7 cellular contexts compared by ENCODE assay signal in genomic region chr18:111292-112014, GRCh38. TPM values are rescaled to one million over a fixed set of nuclear protein-coding genes. Genes with fewer than 3 reads are reported as not detected.
A peak's percentile ranks its signal among the peaks of the same experiment; 100 is the strongest.
DNase-seq lines count a peak whose midpoint lies in the region; ATAC-seq and TF ChIP-seq lines count a peak whose summit lies in the region.

No MANE protein-coding gene starts in this region.

- H3K36me3 ChIP-seq in left lung = no peaks in the 10 kb centered on the region

- DNase-seq in GM20000 (ENCODE audit: low spot score) = peak; percentile 85
- DNase-seq in SW480 (ENCODE audit: low spot score) = peak; percentile 70
- DNase-seq in caudate nucleus (lab: John Stamatoyannopoulos, UW) = no peak
- peak; percentile 70 to 91 for DNase-seq in left lung
- peak; percentile 57 to 58 for DNase-seq in stimulated activated CD4-positive, alpha-beta T cell treated with anti-CD3 and anti-CD28 coated beads, Interleukin-4, amount 100 ng/mL, for 48 hours (ENCODE audit: low read depth in 2 of 2)
- no peak for DNase-seq in NCI-H1048 (lab: John Stamatoyannopoulos, UW)
- no peak for DNase-seq in NCI-H2196 (lab: John Stamatoyannopoulos, UW; ENCODE audit: unreplicated experiment)

- no peaks in the 10 kb centered on the region for H3K27me3 ChIP-seq in left lung

- no peaks in the 10 kb centered on the region for H3K4me1 ChIP-seq in left lung

- peaks cover 0 to 2% of the 10 kb centered on the region in 2 donors for H3K9me3 ChIP-seq in left lung

- peak overlapping the region; percentile 25 to 35 for H3K4me3 ChIP-seq in left lung

- H3K27ac ChIP-seq in caudate nucleus (ENCODE audit: low read depth, low read length) (peak overlapping the region; percentile 24), left lung (peak overlapping the region; percentile 69 to 70)

- intact Hi-C loops in left lung (cut with DNase I) = no loop called here

- TF ChIP-seq CTCF in GM20000 (IDR thresholded peaks at IDR 0.05; ENCODE audit: extremely low read depth, missing control alignments) (no peak), left lung (IDR thresholded peaks at IDR 0.05) (no peak)

- peak; percentile 55 for ATAC-seq in left lung

RNA-seq across cellular contexts. Expression of gene USP14, which starts 46.9 kb away (rescaled TPM):
- 10 to 100 TPM; 48.2 to 59.7 TPM for total RNA-seq in left lung

Comparison
In these comparisons a context has a peak if more than half of its experiments do, and no peak if none do; other contexts are left out.
1. DNase-seq: peak in GM20000 (single experiment), SW480 (single experiment), left lung (2 of 2) and stimulated activated CD4-positive, alpha-beta T cell treated with anti-CD3 and anti-CD28 coated beads, Interleukin-4, amount 100 ng/mL, for 48 hours (2 of 2); none in caudate nucleus (0 of 61), NCI-H1048 (single experiment) and NCI-H2196 (single experiment).